ENCODE assay signal across 2 cellular contexts in genomic region chr12:131399000-131399399, GRCh38.
TF ChIP-seq lines count a peak whose summit lies in the region.

No MANE protein-coding gene starts in this region.

TF ChIP-seq in HepG2, 621 proteins besides CTCF, POLR2A, EP300 and RAD21 (continued from another document):
- no peak for TF ChIP-seq ZNF280B (CRISPR knock-in tag; IDR thresholded peaks at IDR 0.05; ENCODE audit: borderline replicate concordance)
- TF ChIP-seq FOXP1 (IDR thresholded peaks at IDR 0.05): 0 out of 2 replicates have a peak, but pooled peaks have one; percentile 42
- no peak for TF ChIP-seq FOXP1 (CRISPR knock-in tag; IDR thresholded peaks at IDR 0.05)

TF ChIP-seq in K562, 482 proteins besides CTCF, POLR2A, EP300 and RAD21 (continued from another document):
- TF ChIP-seq NKRF (IDR thresholded peaks at IDR 0.05; ENCODE audit: borderline replicate concordance): peak; percentile 34; the same call in 1 of the 2 replicates
- 0 out of 2 replicates have a peak, but pooled peaks have one; percentile 17 for TF ChIP-seq GATA2 (CRISPR knock-in tag; IDR thresholded peaks at IDR 0.05)
- no peak for TF ChIP-seq ARNT (IDR thresholded peaks at IDR 0.05)
- peak; percentile 93; the same call in 1 of the 2 replicates for TF ChIP-seq TSC22D4 (tag; IDR thresholded peaks at IDR 0.05)
- TF ChIP-seq EHMT2 (IDR thresholded peaks at IDR 0.05): 0 out of 2 replicates have a peak, but pooled peaks have one; percentile 23
- 0 out of 4 replicates have a peak, but pooled peaks of 1 of the 2 experiments have one; percentile 12 for TF ChIP-seq KDM1A (IDR thresholded peaks at IDR 0.05)
- peak; percentile 40 for TF ChIP-seq NCOA4 (IDR thresholded peaks at IDR 0.05; ENCODE audit: partially characterized antibody)
